ENCODE assay signal across 24 cellular contexts in genomic region chr9:15276328-15276969, GRCh38.
DNase-seq lines count a peak whose midpoint lies in the region; ATAC-seq and TF ChIP-seq lines count a peak whose summit lies in the region.
"Had no signal": no experiment of that assay in that cellular context is flagged by ENCODE, and none has a peak within 500 bp of the region (broad histone marks: within the 10 kb centered on the region; RNA-seq: fewer than 3 reads in every experiment).

No MANE protein-coding gene starts in this region.

- DNase-seq in DMS79 treated with DMSO at 0.1 percent for 48 hours (lab: John Stamatoyannopoulos, UW), result peak; percentile 63
- DNase-seq in DMS79 (lab: John Stamatoyannopoulos, UW), result no peak
- peak; percentile 54 for DNase-seq in NCI-H510A treated with DMSO at 0.1 percent for 48 hours (lab: John Stamatoyannopoulos, UW)
- DNase-seq in kidney tubule cell (ENCODE audit: low spot score), result peak; percentile 24
- no peak for DNase-seq in RPMI8226
- DNase-seq: activated CD4-positive, alpha-beta T cell treated with anti-CD3 and anti-CD28 coated beads, Interleukin-2, amount 50 U/mL, for 4 hours; activated naive CD4-positive, alpha-beta T cell treated with anti-CD3 and anti-CD28 coated beads, Interleukin-2, amount 50 U/mL, for 16 hours; amygdala; CD4-positive, alpha-beta T cell; DMS 273 treated with DMSO at 0.1 percent for 48 hours; effector CD8-positive, alpha-beta T cell; foreskin fibroblast; GDM1; left ventricle myocardium superior; naive thymus-derived CD4-positive, alpha-beta T cell; NCI-H1105; NCI-H2107; NCI-H524 treated with DMSO at 0.1 percent for 48 hours; T-helper 1 cell; tibial artery had no signal

- no peak for ATAC-seq in GM19324 (IDR thresholded peaks at IDR 0.05; ENCODE audit: low FRiP score, unreplicated experiment)
- ATAC-seq in GM18519 (IDR thresholded peaks at IDR 0.05; ENCODE audit: low FRiP score, unreplicated experiment), result no peak
- ATAC-seq: left ventricle myocardium superior; naive thymus-derived CD4-positive, alpha-beta T cell had no signal

- TF ChIP-seq CTCF in C4-2B (conservative IDR thresholded peaks at IDR 0.05), result no peak

- peak overlapping the region; percentile 54; the same call in 1 of the 2 replicates for H3K27ac ChIP-seq in C4-2B
- H3K27ac ChIP-seq: breast epithelium had no signal

Comparison
In these comparisons a context has a peak if more than half of its experiments do, and no peak if none do; other contexts are left out.
1. DNase-seq: peak in DMS79 treated with DMSO at 0.1 percent for 48 hours (single experiment), NCI-H510A treated with DMSO at 0.1 percent for 48 hours (single experiment) and kidney tubule cell (single experiment); none in DMS79 (single experiment) and RPMI8226 (single experiment).